ENCODE assay signal across 15 cellular contexts in genomic region chr1:172431721-172432192, GRCh38. TPM values are rescaled to one million over a fixed set of nuclear protein-coding genes. Genes with fewer than 3 reads are reported as not detected.
DNase-seq lines count a peak whose midpoint lies in the region; ATAC-seq and TF ChIP-seq lines count a peak whose summit lies in the region.
"Had no signal": no experiment of that assay in that cellular context is flagged by ENCODE, and none has a peak within 500 bp of the region (broad histone marks: within the 10 kb centered on the region; RNA-seq: fewer than 3 reads in every experiment).

No MANE protein-coding gene starts in this region.

- H3K27ac ChIP-seq in colonic mucosa (peak overlapping the region; percentile 55), neural progenitor cell (no peak overlapping the region), MM.1S (ENCODE audit: low read length) (no peak overlapping the region)
- H3K27ac ChIP-seq: dorsolateral prefrontal cortex had no signal

- H3K27me3 ChIP-seq in Loucy (ENCODE audit: insufficient read depth, low read length, poor library complexity, severe bottlenecking) (no peaks in the 10 kb centered on the region), colonic mucosa (no peaks in the 10 kb centered on the region), neural progenitor cell (no peaks in the 10 kb centered on the region), MM.1S (replicated peaks; ENCODE audit: insufficient read depth, low read length) (no peaks in the 10 kb centered on the region)
- H3K27me3 ChIP-seq: dorsolateral prefrontal cortex had no signal

- H2AFZ ChIP-seq in Loucy (ENCODE audit: low read length): no peak overlapping the region
- no peak overlapping the region for H2AFZ ChIP-seq in neural progenitor cell (replicated peaks)
- H2AFZ ChIP-seq in MM.1S (ENCODE audit: low read length): no peak overlapping the region

- H3K4me3 ChIP-seq in Loucy (ENCODE audit: low read length, poor library complexity, severe bottlenecking) (no peak overlapping the region), colonic mucosa (no peak overlapping the region), neural progenitor cell (no peak overlapping the region), MM.1S (ENCODE audit: low read length) (no peak overlapping the region)
- H3K4me3 ChIP-seq: dorsolateral prefrontal cortex had no signal

- no peaks in the 10 kb centered on the region for H3K4me1 Mint-ChIP-seq in neural progenitor cell

- H3K9me2 ChIP-seq in Loucy (replicated peaks; ENCODE audit: low read depth, low read length) (no peaks in the 10 kb centered on the region), MM.1S (replicated peaks; ENCODE audit: insufficient read depth, low read length) (no peaks in the 10 kb centered on the region)

- no peak overlapping the region for H3K9ac ChIP-seq in Loucy (ENCODE audit: low read depth, low read length, poor library complexity, severe bottlenecking)
- H3K9ac ChIP-seq in colonic mucosa (ENCODE audit: low read depth in 2 of 2, low read length in 2 of 2): no peak overlapping the region
- H3K9ac ChIP-seq in neural progenitor cell: no peak overlapping the region
- H3K9ac ChIP-seq in MM.1S (ENCODE audit: low read length): no peak overlapping the region

- H3K4me1 ChIP-seq in Loucy (ENCODE audit: insufficient read depth, low read length, poor library complexity, severe bottlenecking) (peaks cover 38% of the 10 kb centered on the region), colonic mucosa (no peaks in the 10 kb centered on the region), neural progenitor cell (peaks cover 9% of the 10 kb centered on the region), MM.1S (ENCODE audit: low read length) (peaks cover 6% of the 10 kb centered on the region; the same call in 1 of the 2 replicates)

- H3K9me3 ChIP-seq in Loucy (ENCODE audit: insufficient read depth, low read depth, low read length) (no peaks in the 10 kb centered on the region), colonic mucosa (no peaks in the 10 kb centered on the region), neural progenitor cell (ENCODE audit: low read depth) (no peaks in the 10 kb centered on the region), MM.1S (replicated peaks; ENCODE audit: insufficient read depth, low read length) (no peaks in the 10 kb centered on the region)

- TF ChIP-seq CTCF in Loucy (conservative IDR thresholded peaks at IDR 0.05; ENCODE audit: low read length) (no peak), colonic mucosa (IDR thresholded peaks at IDR 0.05) (no peak), neural progenitor cell (IDR thresholded peaks at IDR 0.05) (no peak), MM.1S (IDR thresholded peaks at IDR 0.05; ENCODE audit: low read length) (no peak)

- peaks cover 16% of the 10 kb centered on the region for H3K36me3 Mint-ChIP-seq in neural progenitor cell

- H4K20me1 ChIP-seq in Loucy (ENCODE audit: insufficient read depth, low read length, poor library complexity, severe bottlenecking) (no peaks in the 10 kb centered on the region), neural progenitor cell (ENCODE audit: low read depth) (no peaks in the 10 kb centered on the region), MM.1S (ENCODE audit: insufficient read depth, low read length) (no peaks in the 10 kb centered on the region; the same call in 1 of the 2 replicates)

- H3K4me2 ChIP-seq in Loucy (ENCODE audit: low read depth, low read length, poor library complexity, severe bottlenecking) (peak overlapping the region; percentile 50), neural progenitor cell (peak overlapping the region; percentile 35), MM.1S (ENCODE audit: low read depth, low read length) (no peak overlapping the region)

- H3K79me2 ChIP-seq in Loucy (ENCODE audit: insufficient read depth, low read length) (no peaks in the 10 kb centered on the region; the same call in 1 of the 2 replicates), neural progenitor cell (ENCODE audit: low read depth) (peaks cover 4% of the 10 kb centered on the region), MM.1S (ENCODE audit: low read length) (no peaks in the 10 kb centered on the region)

- ATAC-seq in HG03159 (IDR thresholded peaks at IDR 0.05; ENCODE audit: unreplicated experiment): no peak
- ATAC-seq: right cardiac atrium had no signal

- no peaks in the 10 kb centered on the region for H3K27me3 Mint-ChIP-seq in neural progenitor cell (ENCODE audit: insufficient read depth, low read depth)

- DNase-seq in NCI-H345 (lab: John Stamatoyannopoulos, UW): peak; percentile 8
- no peak for DNase-seq in NCI-H345 treated with DMSO at 0.1 percent for 48 hours (lab: John Stamatoyannopoulos, UW; ENCODE audit: unreplicated experiment)
- DNase-seq in colonic mucosa: peak; percentile 81
- DNase-seq in neural progenitor cell (ENCODE audit: low spot score): no peak
- no peak for DNase-seq in MM.1S
- no peak for DNase-seq in cerebellar cortex (ENCODE audit: low spot score)
- DNase-seq: dorsolateral prefrontal cortex, head of caudate nucleus, IMR-90, right cardiac atrium, RPMI8226 had no signal

- intact Hi-C loops in colonic mucosa (cut with DNase I): no loop called here

- H3K36me3 ChIP-seq in Loucy (ENCODE audit: insufficient read depth, low read length) (no peaks in the 10 kb centered on the region), colonic mucosa (no peaks in the 10 kb centered on the region), neural progenitor cell (no peaks in the 10 kb centered on the region), MM.1S (replicated peaks; ENCODE audit: insufficient read depth, low read length) (no peaks in the 10 kb centered on the region)

- peaks cover 26% of the 10 kb centered on the region for H3K9me3 Mint-ChIP-seq in neural progenitor cell

- H3F3A ChIP-seq in Loucy (ENCODE audit: low read depth): peaks cover 3% of the 10 kb centered on the region; the same call in 1 of the 2 replicates
- no peaks in the 10 kb centered on the region for H3F3A ChIP-seq in neural progenitor cell (ENCODE audit: low read depth)
- H3F3A ChIP-seq in MM.1S (ENCODE audit: insufficient read depth, low read length): no peaks in the 10 kb centered on the region

- H3K4me3 Mint-ChIP-seq in neural progenitor cell: no peak overlapping the region

- no peak overlapping the region for H3K27ac Mint-ChIP-seq in neural progenitor cell

RNA-seq across cellular contexts. Expression of gene C1orf105, which starts 11.3 kb away (rescaled TPM):
- total RNA-seq in colonic mucosa (not detected), neural progenitor cell (ENCODE audit: low replicate concordance) (0.34 TPM in 1 of 2 replicates, not detected in the other)
- total RNA-seq: A673, IMR-90, mononuclear cell had no signal

RNA-seq across cellular contexts. Expression of gene PIGC, which starts 12.1 kb away (rescaled TPM):
- total RNA-seq in colonic mucosa: 10 to 100 TPM; 20.5 to 24.1 TPM
- 35.4 and 39.4 TPM in 2 replicates for total RNA-seq in neural progenitor cell (ENCODE audit: low replicate concordance)

Comparison
In these comparisons a context has a peak if more than half of its experiments do, and no peak if none do; other contexts are left out.
1. DNase-seq: peak in NCI-H345 (single experiment) and colonic mucosa (single experiment); none in NCI-H345 treated with DMSO at 0.1 percent for 48 hours (single experiment), neural progenitor cell (single experiment), MM.1S (single experiment) and cerebellar cortex (single experiment).